Comparison of ENCODE assay signal across 14 cellular contexts in the genomic region with DNA sequence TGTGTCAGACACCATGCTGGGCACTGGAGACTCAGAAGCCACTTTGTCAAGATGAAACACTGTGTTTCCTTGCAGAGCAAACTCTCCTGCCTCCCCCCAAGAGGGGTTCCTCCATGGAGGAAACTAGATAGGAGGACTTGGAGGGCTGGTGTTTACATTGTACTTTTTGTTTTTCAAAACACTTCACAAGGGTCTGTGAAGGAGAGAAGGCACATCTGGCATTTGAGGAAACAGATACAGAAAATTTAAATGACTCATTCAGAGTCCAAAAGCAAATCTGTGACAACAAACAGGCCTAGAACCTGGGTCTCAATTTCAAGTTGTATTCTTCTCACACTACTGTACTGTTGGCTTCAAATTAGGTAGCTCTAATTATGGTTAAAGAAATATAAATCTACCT. TPM values are rescaled to one million over a fixed set of nuclear protein-coding genes. Genes with fewer than 3 reads are reported as not detected.
DNase-seq lines count a peak whose midpoint lies in the region; ATAC-seq, FAIRE-seq and TF ChIP-seq lines count a peak whose summit lies in the region.
"Had no signal": no experiment of that assay in that cellular context is flagged by ENCODE, and none has a peak within 500 bp of the region (broad histone marks: within the 10 kb centered on the region; RNA-seq: fewer than 3 reads in every experiment).

No MANE protein-coding gene starts in this region.

- H3K4me1 Mint-ChIP-seq in stimulated activated naive B cell treated with anti-CD40 and anti-IgM and Interleukin-4, amounts not matched to agents 10 μg/mL and 1 μg/mL and 100 μg/mL, for 72 hours = peaks cover 1 to 20% of the 10 kb centered on the region in 2 donors

- H3K9me3 ChIP-seq in fibroblast of lung (ENCODE audit: control insufficient read depth, insufficient read depth, low read depth, low read length) = no peaks in the 10 kb centered on the region

- TF ChIP-seq CTCF in fibroblast of lung (conservative IDR thresholded peaks at IDR 0.05 in 1 of 2, IDR thresholded peaks at IDR 0.05 in 1 of 2; ENCODE audit: low read depth in 1 of 2, low read length in 2 of 2) = no peak

- H3K79me2 ChIP-seq in fibroblast of lung (ENCODE audit: control insufficient read depth, insufficient read depth, low read length) = no peaks in the 10 kb centered on the region

- CTCF ChIA-PET in HEK293T (lab: Yijun Ruan, JAX) = no interaction called here

- H2AFZ ChIP-seq in fibroblast of lung (ENCODE audit: low read length) = no peak overlapping the region

- no peaks in the 10 kb centered on the region for H4K20me1 ChIP-seq in fibroblast of lung (ENCODE audit: control insufficient read depth, extremely low read depth, insufficient read depth, low read length)

- H3K4me3 Mint-ChIP-seq in stimulated activated naive B cell treated with anti-CD40 and anti-IgM and Interleukin-4, amounts not matched to agents 10 μg/mL and 1 μg/mL and 100 μg/mL, for 72 hours = no peak overlapping the region
- H3K4me3 Mint-ChIP-seq: type B pancreatic cell had no signal

- H3K9ac ChIP-seq in fibroblast of lung (ENCODE audit: insufficient read depth, low read length) = no peak overlapping the region

- no peaks in the 10 kb centered on the region for H3K36me3 ChIP-seq in fibroblast of lung (ENCODE audit: control insufficient read depth, insufficient read depth, low read length)

- H3K4me3 ChIP-seq in fibroblast of lung (replicated peaks in 1 of 4; ENCODE audit: control extremely low read depth in 1 of 4, insufficient read depth in 1 of 4, low read depth in 3 of 4, low read length in 4 of 4) = no peak overlapping the region

- DNase-seq in NCI-H2107 treated with DMSO at 0.1 percent for 48 hours (lab: John Stamatoyannopoulos, UW; ENCODE audit: unreplicated experiment) (peak; percentile 65), NCI-H2107 (lab: John Stamatoyannopoulos, UW) (no peak), NCI-H345 treated with DMSO at 0.1 percent for 48 hours (lab: John Stamatoyannopoulos, UW; ENCODE audit: unreplicated experiment) (peak; percentile 22), fibroblast of lung (ENCODE audit: low read depth in 2 of 2) (peak in 1 of 2 donors; percentile 82), HEK293T (ENCODE audit: extremely low spot score) (no peak), HTR-8/SVneo (ENCODE audit: insufficient read length, low spot score) (no peak)
- no peak for DNase-seq in stimulated activated naive B cell treated with anti-CD40 and anti-IgM and Interleukin-4, amounts not matched to agents 10 μg/mL and 1 μg/mL and 100 μg/mL, for 72 hours
- DNase-seq: activated CD4-positive, alpha-beta T cell treated with anti-CD3 and anti-CD28 coated beads for 1 hour; hippocampal formation; MM.1S; NK-92 treated with Interleukin-12 subunit alpha and Interleukin-12 subunit beta, amount 100 ng/mL, for 24 hours had no signal

- POLR2A ChIA-PET in HEK293T (lab: Yijun Ruan, JAX) = no interaction called here

- H3K9me3 Mint-ChIP-seq in stimulated activated naive B cell treated with anti-CD40 and anti-IgM and Interleukin-4, amounts not matched to agents 10 μg/mL and 1 μg/mL and 100 μg/mL, for 72 hours = peaks cover 8% of the 10 kb centered on the region in 2 donors

- ATAC-seq in stimulated activated naive B cell treated with anti-CD40 and anti-IgM and Interleukin-4, amounts not matched to agents 10 μg/mL and 1 μg/mL and 100 μg/mL, for 72 hours (replicated peaks) = peak in 1 of 2 donors; percentile 44
- no peak for ATAC-seq in GM19035 (IDR thresholded peaks at IDR 0.05; ENCODE audit: unreplicated experiment)

- FAIRE-seq in HTR-8/SVneo (lab: Jason Lieb, UNC) = no peak

- H3K36me3 Mint-ChIP-seq in stimulated activated naive B cell treated with anti-CD40 and anti-IgM and Interleukin-4, amounts not matched to agents 10 μg/mL and 1 μg/mL and 100 μg/mL, for 72 hours = peaks cover 3 to 9% of the 10 kb centered on the region in 2 donors

- H3K4me1 ChIP-seq in fibroblast of lung (ENCODE audit: control insufficient read depth, extremely low read depth, insufficient read depth, low read length) = peaks cover 8% of the 10 kb centered on the region

- H3K27ac Mint-ChIP-seq in stimulated activated naive B cell treated with anti-CD40 and anti-IgM and Interleukin-4, amounts not matched to agents 10 μg/mL and 1 μg/mL and 100 μg/mL, for 72 hours = peak overlapping the region; percentile 62
- H3K27ac Mint-ChIP-seq: type B pancreatic cell had no signal

- peak overlapping the region; percentile 40 for H3K4me2 ChIP-seq in fibroblast of lung (ENCODE audit: extremely low read depth, insufficient read depth, low read length)

- no peaks in the 10 kb centered on the region for H3K27me3 Mint-ChIP-seq in stimulated activated naive B cell treated with anti-CD40 and anti-IgM and Interleukin-4, amounts not matched to agents 10 μg/mL and 1 μg/mL and 100 μg/mL, for 72 hours
- H3K27me3 Mint-ChIP-seq: type B pancreatic cell had no signal

- peak overlapping the region; percentile 34 for H3K27ac ChIP-seq in fibroblast of lung (ENCODE audit: insufficient read depth, low read length)
- H3K27ac ChIP-seq: HL-60 had no signal

- no peaks in the 10 kb centered on the region for H3K27me3 ChIP-seq in fibroblast of lung (ENCODE audit: control insufficient read depth, insufficient read depth, low read length)

TF ChIP-seq in HEK293T, 16 proteins besides CTCF, POLR2A, EP300 and RAD21:
- TF ChIP-seq FOXM1 (IDR thresholded peaks at IDR 0.05; ENCODE audit: borderline replicate concordance) (no peak), FOXK2 (IDR thresholded peaks at IDR 0.05) (no peak), CTBP1 (IDR thresholded peaks at IDR 0.05; ENCODE audit: borderline replicate concordance) (no peak), ARNT (IDR thresholded peaks at IDR 0.05) (no peak)

RNA-seq across cellular contexts. Expression of a gene that starts 6.8 kb away (rescaled TPM):
- 14.1 and 22.8 TPM in 2 replicates for total RNA-seq in fibroblast of lung
- 7.9 and 18.5 TPM in 2 replicates for polyA plus RNA-seq in fibroblast of lung
- 6.5 and 18.0 TPM in 2 replicates for polyA plus RNA-seq in fibroblast of lung (2012)
- polyA minus RNA-seq in fibroblast of lung (ENCODE audit: low replicate concordance) = 2.3 and 2.6 TPM in 2 replicates

Comparison
In these comparisons a context has a peak if more than half of its experiments do, and no peak if none do; other contexts are left out.
1. DNase-seq: peak in NCI-H2107 treated with DMSO at 0.1 percent for 48 hours (single experiment) and NCI-H345 treated with DMSO at 0.1 percent for 48 hours (single experiment); none in NCI-H2107 (single experiment), stimulated activated naive B cell treated with anti-CD40 and anti-IgM and Interleukin-4, amounts not matched to agents 10 μg/mL and 1 μg/mL and 100 μg/mL, for 72 hours (single experiment), HEK293T (single experiment) and HTR-8/SVneo (single experiment).